ENCODE assay signal across 16 cellular contexts in genomic region chr5:92749943-92750342, GRCh38.
DNase-seq lines count a peak whose midpoint lies in the region; ATAC-seq and TF ChIP-seq lines count a peak whose summit lies in the region.
"Had no signal": no experiment of that assay in that cellular context is flagged by ENCODE, and none has a peak within 500 bp of the region (broad histone marks: within the 10 kb centered on the region; RNA-seq: fewer than 3 reads in every experiment).

No MANE protein-coding gene starts in this region.

- H3K27me3 ChIP-seq in IMR-90 (ENCODE audit: control insufficient read depth, insufficient read depth, low read length) (no peaks in the 10 kb centered on the region), ectodermal cell (ENCODE audit: control insufficient read depth, insufficient read depth, low read length, poor library complexity, severe bottlenecking) (no peaks in the 10 kb centered on the region), mesenchymal stem cell (ENCODE audit: control insufficient read depth in 1 of 2, insufficient read depth in 1 of 2, low read length in 2 of 2) (no peaks in the 10 kb centered on the region)
- H3K27me3 ChIP-seq: BE2C, cardiac muscle cell had no signal

- H2BK12ac ChIP-seq in mesenchymal stem cell (ENCODE audit: low read length in 2 of 2), result no peak overlapping the region

- H2BK15ac ChIP-seq in IMR-90 (ENCODE audit: low read depth, low read length) (no peak overlapping the region), mesenchymal stem cell (ENCODE audit: low read depth, poor library complexity, severe bottlenecking) (no peak overlapping the region)

- H3K27ac ChIP-seq in IMR-90 (ENCODE audit: insufficient read depth, low read length) (no peak overlapping the region), ectodermal cell (ENCODE audit: insufficient read depth, low read depth, low read length, poor library complexity, severe bottlenecking) (peak overlapping the region; percentile 16), mesenchymal stem cell (ENCODE audit: low read length, poor library complexity, severe bottlenecking) (no peak overlapping the region)
- H3K27ac ChIP-seq: cardiac muscle cell, prostate gland had no signal

- no peak overlapping the region for H2BK20ac ChIP-seq in IMR-90 (ENCODE audit: low read depth, low read length)

- CTCF ChIA-PET in IMR-90 (lab: Yijun Ruan, JAX), result interaction anchor here (0.5 to 1.0 kb wide), 2 partner anchors 373 to 1166 kb away, joined by 3 read pairs; no protein-coding TSS in a partner anchor
- CTCF ChIA-PET in activated CD8-positive, alpha-beta T cell treated with anti-CD3 and anti-CD28 coated beads for 36 hours (lab: Charles Lee), result no interaction called here

- no peak overlapping the region for H3K27ac Mint-ChIP-seq in activated CD8-positive, alpha-beta T cell treated with anti-CD3 and anti-CD28 coated beads for 36 hours
- H3K27ac Mint-ChIP-seq: stimulated activated naive B cell treated with anti-CD40 and anti-IgM and Interleukin-4, amounts not matched to agents 10 μg/mL and 1 μg/mL and 100 μg/mL, for 72 hours had no signal

- H3K4me1 ChIP-seq in IMR-90 (ENCODE audit: control insufficient read depth, insufficient read depth, low read length) (0 out of 2 replicates have a peak, but pooled peaks cover 2% of the 10 kb centered on the region), ectodermal cell (ENCODE audit: control insufficient read depth, insufficient read depth, low read length) (peaks cover 8% of the 10 kb centered on the region), mesenchymal stem cell (ENCODE audit: control insufficient read depth, insufficient read depth, low read depth, low read length) (no peaks in the 10 kb centered on the region)
- H3K4me1 ChIP-seq: BE2C, prostate gland had no signal

- H2BK120ac ChIP-seq in IMR-90 (ENCODE audit: low read depth, low read length) (no peak overlapping the region), mesenchymal stem cell (ENCODE audit: low read depth, low read length) (no peak overlapping the region)

- no peak overlapping the region for H2AK9ac ChIP-seq in IMR-90 (replicated peaks; ENCODE audit: low read depth, low read length, poor library complexity)

- no peak overlapping the region for H3K4me3 Mint-ChIP-seq in activated CD8-positive, alpha-beta T cell treated with anti-CD3 and anti-CD28 coated beads for 36 hours
- H3K4me3 Mint-ChIP-seq: stimulated activated naive B cell treated with anti-CD40 and anti-IgM and Interleukin-4, amounts not matched to agents 10 μg/mL and 1 μg/mL and 100 μg/mL, for 72 hours had no signal

- H3K9me3 Mint-ChIP-seq in activated CD8-positive, alpha-beta T cell treated with anti-CD3 and anti-CD28 coated beads for 36 hours, result peaks cover 4% of the 10 kb centered on the region

- POLR2A ChIA-PET in IMR-90 (lab: Charles Lee; ENCODE audit: unreplicated experiment), result no interaction called here
- POLR2A ChIA-PET in activated CD8-positive, alpha-beta T cell treated with anti-CD3 and anti-CD28 coated beads for 36 hours (lab: Charles Lee), result no interaction called here

- no peak overlapping the region for H3K4me3 ChIP-seq in IMR-90 (ENCODE audit: insufficient read depth, low read depth, low read length)
- H3K4me3 ChIP-seq in ectodermal cell (ENCODE audit: insufficient read depth, low read depth, low read length), result no peak overlapping the region
- no peak overlapping the region for H3K4me3 ChIP-seq in mesenchymal stem cell (ENCODE audit: insufficient read depth in 1 of 2, low read depth in 1 of 2, low read length in 2 of 2)
- H3K4me3 ChIP-seq: cardiac muscle cell, prostate gland had no signal

- H4K8ac ChIP-seq in IMR-90 (ENCODE audit: low read depth in 2 of 2, low read length in 2 of 2), result no peak overlapping the region; a peak in 1 of 4 replicates
- H4K8ac ChIP-seq in mesenchymal stem cell (ENCODE audit: low read length), result no peak overlapping the region

- no peaks in the 10 kb centered on the region for H3K4me1 Mint-ChIP-seq in activated CD8-positive, alpha-beta T cell treated with anti-CD3 and anti-CD28 coated beads for 36 hours (ENCODE audit: low read depth)
- H3K4me1 Mint-ChIP-seq: stimulated activated naive B cell treated with anti-CD40 and anti-IgM and Interleukin-4, amounts not matched to agents 10 μg/mL and 1 μg/mL and 100 μg/mL, for 72 hours had no signal

- H2BK5ac ChIP-seq in IMR-90 (ENCODE audit: low read depth, low read length, poor library complexity, severe bottlenecking), result no peak overlapping the region
- no peak overlapping the region for H2BK5ac ChIP-seq in mesenchymal stem cell (ENCODE audit: low read depth, low read length, poor library complexity, severe bottlenecking)

- ATAC-seq in IMR-90 (ENCODE audit: low read depth) (peak; percentile 84), GM21360 (IDR thresholded peaks at IDR 0.05; ENCODE audit: unreplicated experiment) (no peak), GM21619 (IDR thresholded peaks at IDR 0.05; ENCODE audit: unreplicated experiment) (no peak)
- ATAC-seq in activated CD8-positive, alpha-beta T cell treated with anti-CD3 and anti-CD28 coated beads for 36 hours, result no peak
- ATAC-seq: stimulated activated naive B cell treated with anti-CD40 and anti-IgM and Interleukin-4, amounts not matched to agents 10 μg/mL and 1 μg/mL and 100 μg/mL, for 72 hours had no signal

- no peak overlapping the region for H3K23ac ChIP-seq in IMR-90 (ENCODE audit: low read depth, low read length)
- no peak overlapping the region for H3K23ac ChIP-seq in mesenchymal stem cell (ENCODE audit: low read length in 2 of 2)

- H3K79me1 ChIP-seq in IMR-90 (ENCODE audit: low read depth in 1 of 2, low read length in 2 of 2), result no peaks in the 10 kb centered on the region
- H3K79me1 ChIP-seq in mesenchymal stem cell (replicated peaks; ENCODE audit: low read length, poor library complexity, severe bottlenecking), result no peaks in the 10 kb centered on the region

- H2AFZ ChIP-seq in IMR-90 (replicated peaks; ENCODE audit: low read length, poor library complexity) (no peak overlapping the region), mesenchymal stem cell (ENCODE audit: low read depth, low read length) (no peak overlapping the region)

- no peaks in the 10 kb centered on the region for H4K20me1 ChIP-seq in IMR-90 (ENCODE audit: insufficient read depth, low read length)

- H3K9me1 ChIP-seq in IMR-90 (ENCODE audit: insufficient read depth, low read length), result 0 out of 2 replicates have a peak, but pooled peaks cover 2% of the 10 kb centered on the region

- H3K4ac ChIP-seq in IMR-90 (ENCODE audit: low read depth, low read length), result no peak overlapping the region
- H3K4ac ChIP-seq in mesenchymal stem cell (ENCODE audit: low read depth in 1 of 2, low read length in 2 of 2), result no peak overlapping the region

- H3K4me2 ChIP-seq in IMR-90 (ENCODE audit: low read depth, low read length) (0 out of 2 replicates have a peak overlapping the region, but pooled peaks have one; percentile 26), mesenchymal stem cell (ENCODE audit: low read length, poor library complexity, severe bottlenecking) (no peak overlapping the region)

- intact Hi-C loops in IMR-90 (cut with micrococcal nuclease), result no loop called here
- intact Hi-C loops in activated CD8-positive, alpha-beta T cell treated with anti-CD3 and anti-CD28 coated beads for 36 hours (cut with micrococcal nuclease), result no loop called here

- no peak overlapping the region for H3K56ac ChIP-seq in IMR-90 (ENCODE audit: extremely low read depth, insufficient read depth, low read length)

- dilution Hi-C loops in IMR-90 (cut with HindIII; ENCODE audit: low sequenced_read_pairs, unreplicated experiment), result no loop called here

- H4K5ac ChIP-seq in IMR-90 (ENCODE audit: low read depth, low read length), result no peak overlapping the region

- TF ChIP-seq RAD21 in IMR-90 (IDR thresholded peaks at IDR 0.05; ENCODE audit: low read length), result no peak

- WGBS in IMR-90 (ENCODE audit: extremely low coverage in 2 of 2, insufficient read length in 1 of 2), 2 experiments, result no CpG with 5 or more reads among the region's 1 CpG
- WGBS in ectodermal cell, 2 experiments, result 6 to 9% methylated on average over 1 of the region's 1 CpG
- WGBS in mesenchymal stem cell, result 7% methylated on average over 1 of the region's 1 CpG

- H3K18ac ChIP-seq in IMR-90 (ENCODE audit: low read depth, low read length), result no peak overlapping the region
- no peak overlapping the region for H3K18ac ChIP-seq in mesenchymal stem cell (ENCODE audit: low read depth in 1 of 2, low read length in 2 of 2)

- H3K9ac ChIP-seq in IMR-90 (ENCODE audit: low read depth, low read length) (no peak overlapping the region), mesenchymal stem cell (ENCODE audit: low read length) (no peak overlapping the region)

- no peaks in the 10 kb centered on the region for H3K36me3 Mint-ChIP-seq in activated CD8-positive, alpha-beta T cell treated with anti-CD3 and anti-CD28 coated beads for 36 hours (ENCODE audit: low read depth)
- H3K36me3 Mint-ChIP-seq: stimulated activated naive B cell treated with anti-CD40 and anti-IgM and Interleukin-4, amounts not matched to agents 10 μg/mL and 1 μg/mL and 100 μg/mL, for 72 hours had no signal

- H4K91ac ChIP-seq in IMR-90 (ENCODE audit: insufficient read depth, low read depth, low read length), result no peak overlapping the region
- no peak overlapping the region for H4K91ac ChIP-seq in mesenchymal stem cell (ENCODE audit: low read length)

- no peak for TF ChIP-seq CTCF in IMR-90 (conservative IDR thresholded peaks at IDR 0.05; ENCODE audit: low read depth, low read length)
- no peak for TF ChIP-seq CTCF in activated CD8-positive, alpha-beta T cell treated with anti-CD3 and anti-CD28 coated beads for 36 hours (IDR thresholded peaks at IDR 0.05)

- peak; percentile 47 for DNase-seq in DMS53 (lab: John Stamatoyannopoulos, UW)
- DNase-seq in IMR-90, result peak; percentile 64
- DNase-seq in mesenchymal stem cell, result peak; percentile 33
- DNase-seq in Ammon's horn (ENCODE audit: low spot score), result no peak
- no peak for DNase-seq in activated CD8-positive, alpha-beta T cell treated with anti-CD3 and anti-CD28 coated beads for 36 hours
- DNase-seq: activated effector memory CD4-positive, alpha-beta T cell treated with Interleukin-2 at 50 U/mL for 16 hours; BE2C; GF-D8; MM.1S; stimulated activated CD4-positive, alpha-beta T cell treated with anti-CD3 and anti-CD28 coated beads, Interleukin-4, amount 100 ng/mL, for 1 hour; stimulated activated naive B cell treated with anti-CD40 and anti-IgM and Interleukin-4, amounts not matched to agents 10 μg/mL and 1 μg/mL and 100 μg/mL, for 72 hours had no signal

- TF ChIP-seq POLR2A in IMR-90 (IDR thresholded peaks at IDR 0.05; ENCODE audit: low read depth, low read length), result no peak

- H3K36me3 ChIP-seq in IMR-90 (ENCODE audit: control insufficient read depth, insufficient read depth, low read length), result no peaks in the 10 kb centered on the region
- H3K36me3 ChIP-seq in ectodermal cell (ENCODE audit: control insufficient read depth, insufficient read depth, low read length), result no peaks in the 10 kb centered on the region
- no peaks in the 10 kb centered on the region for H3K36me3 ChIP-seq in mesenchymal stem cell (ENCODE audit: control insufficient read depth in 1 of 2, insufficient read depth in 2 of 2, low read depth in 1 of 2, low read length in 2 of 2)
- H3K36me3 ChIP-seq: BE2C, cardiac muscle cell, prostate gland had no signal

- H3K27me3 Mint-ChIP-seq in activated CD8-positive, alpha-beta T cell treated with anti-CD3 and anti-CD28 coated beads for 36 hours, result no peaks in the 10 kb centered on the region
- H3K27me3 Mint-ChIP-seq: stimulated activated naive B cell treated with anti-CD40 and anti-IgM and Interleukin-4, amounts not matched to agents 10 μg/mL and 1 μg/mL and 100 μg/mL, for 72 hours had no signal

- no peak overlapping the region for H2AK5ac ChIP-seq in IMR-90 (ENCODE audit: low read depth, low read length)
- no peak overlapping the region for H2AK5ac ChIP-seq in mesenchymal stem cell (ENCODE audit: low read length, severe bottlenecking)

- no TSS peak for BruUV-seq in IMR-90 (replicated peaks; lab: Mats Ljungman, UMichigan)

- H3K9me3 ChIP-seq in IMR-90 (ENCODE audit: control insufficient read depth, insufficient read depth, low read length) (no peaks in the 10 kb centered on the region), ectodermal cell (ENCODE audit: control insufficient read depth, low read length) (no peaks in the 10 kb centered on the region), mesenchymal stem cell (ENCODE audit: control insufficient read depth, low read length) (no peaks in the 10 kb centered on the region)
- H3K9me3 ChIP-seq: BE2C, prostate gland had no signal

- H3K14ac ChIP-seq in IMR-90 (replicated peaks; ENCODE audit: low read depth, low read length), result no peak overlapping the region
- H3K14ac ChIP-seq in mesenchymal stem cell (ENCODE audit: low read length in 2 of 2), result no peak overlapping the region

- in situ Hi-C loops in IMR-90 (cut with MboI; ENCODE audit: low sequenced_read_pairs), result no loop called here

Comparison
In these comparisons a context has a peak if more than half of its experiments do, and no peak if none do; other contexts are left out.
1. DNase-seq: peak in DMS53 (single experiment), IMR-90 (single experiment) and mesenchymal stem cell (single experiment); none in Ammon's horn (single experiment) and activated CD8-positive, alpha-beta T cell treated with anti-CD3 and anti-CD28 coated beads for 36 hours (single experiment).